In the genomic region with DNA sequence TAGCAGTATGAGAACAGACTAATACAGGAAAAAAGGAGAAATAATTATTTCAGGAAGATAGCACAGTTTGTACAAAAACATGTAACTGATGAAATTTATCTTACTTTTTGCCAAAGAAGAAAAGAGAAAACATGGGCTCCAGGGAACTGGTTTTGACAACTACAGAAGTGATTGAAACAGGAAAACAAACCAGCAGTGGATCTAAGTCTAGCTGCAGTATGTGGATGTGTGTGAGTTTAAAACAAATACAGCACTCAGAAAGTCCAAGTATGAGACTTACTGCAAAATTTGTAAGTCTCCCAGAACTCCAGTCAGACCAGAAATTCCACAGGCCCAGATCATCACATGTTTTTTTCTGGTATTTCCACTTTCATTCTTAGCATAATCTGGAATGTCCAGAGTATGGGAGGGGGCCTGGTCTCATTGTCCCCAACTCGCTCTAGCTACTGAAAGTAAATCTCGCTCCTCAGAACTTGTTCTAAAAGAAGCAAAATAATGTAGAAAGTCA, we compare ENCODE assay signal across 22 cellular contexts.
DNase-seq lines count a peak whose midpoint lies in the region; ATAC-seq and TF ChIP-seq lines count a peak whose summit lies in the region.
"Had no signal": no experiment of that assay in that cellular context is flagged by ENCODE, and none has a peak within 500 bp of the region (broad histone marks: within the 10 kb centered on the region; RNA-seq: fewer than 3 reads in every experiment).

No MANE protein-coding gene starts in this region.

- no peak overlapping the region for H3K27ac Mint-ChIP-seq in stimulated activated effector memory CD8-positive, alpha-beta T cell treated with anti-CD3 and anti-CD28 coated beads, Interleukin-12 subunit alpha, Interleukin-12 subunit beta, amount 100 ng/mL, for 72 hours
- H3K27ac Mint-ChIP-seq: B cell; CD4-positive, alpha-beta T cell had no signal

- H3K9me3 ChIP-seq in spleen = peaks cover 0 to 17% (median 12%) of the 10 kb centered on the region in 8 donors
- H3K9me3 ChIP-seq: A549 had no signal

- no peak overlapping the region for H3K4me3 Mint-ChIP-seq in stimulated activated effector memory CD8-positive, alpha-beta T cell treated with anti-CD3 and anti-CD28 coated beads, Interleukin-12 subunit alpha, Interleukin-12 subunit beta, amount 100 ng/mL, for 72 hours
- H3K4me3 Mint-ChIP-seq: B cell; CD4-positive, alpha-beta T cell had no signal

- 44 to 91% (median 72%) methylated on average over 2 of the region's 2 CpGs for WGBS in spleen, 5 donors

- POLR2A ChIA-PET in AG04449 (lab: Yijun Ruan, JAX) = no interaction called here

- no peak overlapping the region for H3K4me3 ChIP-seq in AG04449 (ENCODE audit: low read depth, low read length)
- H3K4me3 ChIP-seq in brain microvascular endothelial cell (ENCODE audit: low read depth, low read length) = no peak overlapping the region
- no peak overlapping the region for H3K4me3 ChIP-seq in spleen
- H3K4me3 ChIP-seq: A549, SJCRH30 had no signal

- H3K27ac ChIP-seq in brain microvascular endothelial cell (no peak overlapping the region), spleen (no peak overlapping the region)
- H3K27ac ChIP-seq: A549, SJCRH30 had no signal

- in situ Hi-C loops in brain microvascular endothelial cell (cut with HindIII; ENCODE audit: low pct_ligation_motif_present, low sequenced_read_pairs) = no loop called here

- H3K27me3 ChIP-seq in brain microvascular endothelial cell (replicated peaks) (no peaks in the 10 kb centered on the region), spleen (replicated peaks in 1 of 7) (no peaks in the 10 kb centered on the region)
- H3K27me3 ChIP-seq: SJCRH30 had no signal

- H3K9me3 Mint-ChIP-seq in stimulated activated effector memory CD8-positive, alpha-beta T cell treated with anti-CD3 and anti-CD28 coated beads, Interleukin-12 subunit alpha, Interleukin-12 subunit beta, amount 100 ng/mL, for 72 hours = no peaks in the 10 kb centered on the region
- H3K9me3 Mint-ChIP-seq: CD4-positive, alpha-beta T cell had no signal

- intact Hi-C loops in spleen (cut with DNase I; ENCODE audit: low total_unique reads) = no loop called here

- no peaks in the 10 kb centered on the region for H3K4me1 ChIP-seq in spleen
- H3K4me1 ChIP-seq: A549 had no signal

- no peak for TF ChIP-seq POLR2A in spleen (IDR thresholded peaks at IDR 0.05)

- TF ChIP-seq CTCF in AG04449 (IDR thresholded peaks at IDR 0.05; ENCODE audit: insufficient read depth, low read length, missing control alignments) (no peak), brain microvascular endothelial cell (IDR thresholded peaks at IDR 0.05; ENCODE audit: low read depth, low read length, missing control alignments) (no peak), spleen (IDR thresholded peaks at IDR 0.05 in 8 of 11, conservative IDR thresholded peaks at IDR 0.05 in 3 of 11) (no peak)

- H3K36me3 Mint-ChIP-seq in stimulated activated effector memory CD8-positive, alpha-beta T cell treated with anti-CD3 and anti-CD28 coated beads, Interleukin-12 subunit alpha, Interleukin-12 subunit beta, amount 100 ng/mL, for 72 hours = no peaks in the 10 kb centered on the region

- no peaks in the 10 kb centered on the region for H3K36me3 ChIP-seq in brain microvascular endothelial cell (replicated peaks)
- no peaks in the 10 kb centered on the region for H3K36me3 ChIP-seq in spleen
- H3K36me3 ChIP-seq: SJCRH30 had no signal

- DNase-seq in AG04449 (ENCODE audit: low read depth, low spot score) (peak; percentile 19), EH (ENCODE audit: low read depth) (peak; percentile 35), brain microvascular endothelial cell (peak; percentile 16), iris pigment epithelial cell (ENCODE audit: low read depth) (peak; percentile 34), HuH-7 (ENCODE audit: low spot score) (no peak), spleen (no peak)
- DNase-seq in stimulated activated effector memory CD8-positive, alpha-beta T cell treated with anti-CD3 and anti-CD28 coated beads, Interleukin-12 subunit alpha, Interleukin-12 subunit beta, amount 100 ng/mL, for 72 hours (ENCODE audit: low spot score in 2 of 2) = no peak
- no peak for DNase-seq in stimulated activated CD4-positive, alpha-beta T cell treated with anti-CD3 and anti-CD28 coated beads, Interleukin-4, amount 100 ng/mL, for 4 hours
- DNase-seq: Calu3; CD4-positive, alpha-beta T cell; DMS53; KBM-7; NCI-H1436 treated with DMSO at 0.1 percent for 48 hours; NCI-H2029 treated with DMSO at 0.1 percent for 48 hours; NCI-H2171 treated with DMSO at 0.1 percent for 48 hours; NCI-H446 treated with DMSO at 0.1 percent for 48 hours; NK-92 treated with Interleukin-12 subunit alpha and Interleukin-12 subunit beta, amount 100 ng/mL, for 24 hours; OCI-M1; RPMI8226; SJCRH30 had no signal

- no peak for ATAC-seq in stimulated activated effector memory CD8-positive, alpha-beta T cell treated with anti-CD3 and anti-CD28 coated beads, Interleukin-12 subunit alpha, Interleukin-12 subunit beta, amount 100 ng/mL, for 72 hours
- ATAC-seq: A549 had no signal

- CTCF ChIA-PET in AG04449 (lab: Yijun Ruan, JAX) = interaction anchor here (1.5 kb wide), 1 partner anchor 315 kb away, joined by 4 read pairs; no protein-coding TSS in a partner anchor

- H3K4me1 Mint-ChIP-seq in stimulated activated effector memory CD8-positive, alpha-beta T cell treated with anti-CD3 and anti-CD28 coated beads, Interleukin-12 subunit alpha, Interleukin-12 subunit beta, amount 100 ng/mL, for 72 hours = no peaks in the 10 kb centered on the region
- H3K4me1 Mint-ChIP-seq: B cell had no signal

Comparison
In these comparisons a context has a peak if more than half of its experiments do, and no peak if none do; other contexts are left out.
1. DNase-seq: peak in AG04449 (single experiment), EH (single experiment), brain microvascular endothelial cell (single experiment) and iris pigment epithelial cell (single experiment); none in HuH-7 (single experiment), spleen (single experiment), stimulated activated effector memory CD8-positive, alpha-beta T cell treated with anti-CD3 and anti-CD28 coated beads, Interleukin-12 subunit alpha, Interleukin-12 subunit beta, amount 100 ng/mL, for 72 hours (0 of 2) and stimulated activated CD4-positive, alpha-beta T cell treated with anti-CD3 and anti-CD28 coated beads, Interleukin-4, amount 100 ng/mL, for 4 hours (0 of 2).